9 cellular contexts compared by ENCODE assay signal in genomic region chr15:28738200-28738561, GRCh38. TPM values are rescaled to one million over a fixed set of nuclear protein-coding genes. Genes with fewer than 3 reads are reported as not detected.
DNase-seq lines count a peak whose midpoint lies in the region; ATAC-seq and TF ChIP-seq lines count a peak whose summit lies in the region.
"Not testable (repeated sequence)": the region's sequence is repeated elsewhere in the genome, so short reads cannot be mapped to it uniquely, and the experiment has no call there.
"Had no signal": no experiment of that assay in that cellular context is flagged by ENCODE, and none has a peak within 500 bp of the region (broad histone marks: within the 10 kb centered on the region; RNA-seq: fewer than 3 reads in every experiment).

No MANE protein-coding gene starts in this region.

- not testable (repeated sequence) for H3K9me3 Mint-ChIP-seq in activated T-helper 17 cell treated with anti-CD3 and anti-CD28 coated beads, Interleukin-2, amount 50 U/mL, for 72 hours; nephron; stimulated activated naive CD8-positive, alpha-beta T cell treated with anti-CD3 and anti-CD28 coated beads, Interleukin-15, amount 100 ng/mL, for 72 hours

- CTCF ChIA-PET in Panc1 (lab: Charles Lee): not testable (repeated sequence)

- in situ Hi-C loops in HAP-1 (cut with MboI; ENCODE audit: low sequenced_read_pairs); Panc1 (cut with HindIII; ENCODE audit: low pct_unique_long_range_greater_than_20kb, low sequenced_read_pairs): not testable (repeated sequence)

- not testable (repeated sequence) for H3K4me1 Mint-ChIP-seq in activated T-helper 17 cell treated with anti-CD3 and anti-CD28 coated beads, Interleukin-2, amount 50 U/mL, for 72 hours; nephron; stimulated activated naive CD8-positive, alpha-beta T cell treated with anti-CD3 and anti-CD28 coated beads, Interleukin-15, amount 100 ng/mL, for 72 hours

- not testable (repeated sequence) for DNase-seq in HAP-1 (ENCODE audit: low spot score in 2 of 2); Panc1 (ENCODE audit: low read depth, low spot score); colonic mucosa; left ventricle myocardium inferior; stimulated activated naive CD8-positive, alpha-beta T cell treated with anti-CD3 and anti-CD28 coated beads, Interleukin-15, amount 100 ng/mL, for 72 hours

- not testable (repeated sequence) for H4K20me1 ChIP-seq in BLaER1 treated with 17β-estradiol and CSF1 and Interleukin-3, amounts not matched to agents 10 nM and 100 nM

- intact Hi-C loops in Panc1 (cut with micrococcal nuclease; ENCODE audit: unreplicated experiment); colonic mucosa (cut with DNase I); left ventricle myocardium inferior (cut with micrococcal nuclease): not testable (repeated sequence)

- not testable (repeated sequence) for H3K36me3 ChIP-seq in BLaER1 treated with 17β-estradiol and CSF1 and Interleukin-3, amounts not matched to agents 10 nM and 100 nM; HAP-1 (replicated peaks); Panc1 (ENCODE audit: control insufficient read depth, insufficient read depth, low read length); colonic mucosa; left ventricle myocardium inferior

- H3K27me3 ChIP-seq in BLaER1 treated with 17β-estradiol and CSF1 and Interleukin-3, amounts not matched to agents 10 nM and 100 nM; HAP-1 (ENCODE audit: low read depth); Panc1 (ENCODE audit: control insufficient read depth, insufficient read depth, low read length); colonic mucosa; left ventricle myocardium inferior (ENCODE audit: low read depth): not testable (repeated sequence)

- H3K9ac ChIP-seq in BLaER1 treated with 17β-estradiol and CSF1 and Interleukin-3, amounts not matched to agents 10 nM and 100 nM: peak overlapping the region in 10 of 11 experiments; percentile 66 to 84 (median 82); a peak in 19 of 22 replicates
- H3K9ac ChIP-seq in colonic mucosa (ENCODE audit: low read depth in 2 of 2, low read length in 2 of 2): not testable (repeated sequence)

- H3K4me3 ChIP-seq in BLaER1 treated with 17β-estradiol and CSF1 and Interleukin-3, amounts not matched to agents 10 nM and 100 nM: peak overlapping the region; percentile 55 to 75 (median 67)
- peak overlapping the region; percentile 22 for H3K4me3 ChIP-seq in HAP-1
- H3K4me3 ChIP-seq in Panc1 (ENCODE audit: low read depth in 2 of 2, low read length in 2 of 2): peak overlapping the region; percentile 41 to 48
- peak overlapping the region; percentile 25 for H3K4me3 ChIP-seq in colonic mucosa
- H3K4me3 ChIP-seq in left ventricle myocardium inferior: peak overlapping the region; percentile 66

- not testable (repeated sequence) for H3K36me3 Mint-ChIP-seq in activated T-helper 17 cell treated with anti-CD3 and anti-CD28 coated beads, Interleukin-2, amount 50 U/mL, for 72 hours (ENCODE audit: low read depth); nephron (ENCODE audit: low read depth)

- peak overlapping the region; percentile 57 to 76 (median 68); a peak in 21 of 22 replicates for H3K4me2 ChIP-seq in BLaER1 treated with 17β-estradiol and CSF1 and Interleukin-3, amounts not matched to agents 10 nM and 100 nM

- H3K4me1 ChIP-seq in BLaER1 treated with 17β-estradiol and CSF1 and Interleukin-3, amounts not matched to agents 10 nM and 100 nM; HAP-1; Panc1 (ENCODE audit: control insufficient read depth, insufficient read depth, low read length); colonic mucosa; left ventricle myocardium inferior: not testable (repeated sequence)

- not testable (repeated sequence) for H3K27me3 Mint-ChIP-seq in activated T-helper 17 cell treated with anti-CD3 and anti-CD28 coated beads, Interleukin-2, amount 50 U/mL, for 72 hours; nephron (ENCODE audit: low read depth); stimulated activated naive CD8-positive, alpha-beta T cell treated with anti-CD3 and anti-CD28 coated beads, Interleukin-15, amount 100 ng/mL, for 72 hours

- H3K27ac Mint-ChIP-seq in activated T-helper 17 cell treated with anti-CD3 and anti-CD28 coated beads, Interleukin-2, amount 50 U/mL, for 72 hours: peak overlapping the region; percentile 77
- peak overlapping the region; percentile 97 for H3K27ac Mint-ChIP-seq in nephron
- peak overlapping the region; percentile 98 to 99 for H3K27ac Mint-ChIP-seq in stimulated activated naive CD8-positive, alpha-beta T cell treated with anti-CD3 and anti-CD28 coated beads, Interleukin-15, amount 100 ng/mL, for 72 hours

- BruUV-seq in Panc1 (replicated peaks; lab: Mats Ljungman, UMichigan): not testable (repeated sequence)

- H3K4me3 Mint-ChIP-seq in activated T-helper 17 cell treated with anti-CD3 and anti-CD28 coated beads, Interleukin-2, amount 50 U/mL, for 72 hours: peak overlapping the region; percentile 62
- H3K4me3 Mint-ChIP-seq in nephron: peak overlapping the region; percentile 86 to 90 (median 88)
- H3K4me3 Mint-ChIP-seq in stimulated activated naive CD8-positive, alpha-beta T cell treated with anti-CD3 and anti-CD28 coated beads, Interleukin-15, amount 100 ng/mL, for 72 hours: peak overlapping the region; percentile 92 to 93

- not testable (repeated sequence) for TF ChIP-seq CTCF in Panc1 (IDR thresholded peaks at IDR 0.05); colonic mucosa (IDR thresholded peaks at IDR 0.05); left ventricle myocardium inferior (IDR thresholded peaks at IDR 0.05; ENCODE audit: borderline replicate concordance); nephron (IDR thresholded peaks at IDR 0.05; ENCODE audit: unreplicated experiment in 3 of 3)

- not testable (repeated sequence) for ATAC-seq in Panc1
- ATAC-seq in activated T-helper 17 cell treated with anti-CD3 and anti-CD28 coated beads, Interleukin-2, amount 50 U/mL, for 72 hours (replicated peaks): peak; percentile 29
- peak; percentile 78 for ATAC-seq in stimulated activated naive CD8-positive, alpha-beta T cell treated with anti-CD3 and anti-CD28 coated beads, Interleukin-15, amount 100 ng/mL, for 72 hours

- H3K27ac ChIP-seq in BLaER1 treated with 17β-estradiol and CSF1 and Interleukin-3, amounts not matched to agents 10 nM and 100 nM: peak overlapping the region in 9 of 11 experiments; percentile 62 to 88 (median 82); a peak in 18 of 22 replicates
- not testable (repeated sequence) for H3K27ac ChIP-seq in Panc1 (ENCODE audit: low read length); colonic mucosa
- peak overlapping the region; percentile 93 for H3K27ac ChIP-seq in left ventricle myocardium inferior (replicated peaks)

- POLR2A ChIA-PET in Panc1 (lab: Charles Lee): not testable (repeated sequence)

- not testable (repeated sequence) for H3K9me3 ChIP-seq in BLaER1 treated with 17β-estradiol and CSF1 and Interleukin-3, amounts not matched to agents 10 nM and 100 nM (replicated peaks in 1 of 11); HAP-1; Panc1 (ENCODE audit: control insufficient read depth, insufficient read depth, low read depth, low read length); colonic mucosa; left ventricle myocardium inferior (replicated peaks)

RNA-seq across cellular contexts. Expression of gene GOLGA8M, which starts 26.0 kb away (rescaled TPM):
- total RNA-seq in Panc1 (2021; ENCODE audit: unreplicated experiment) (0.87 TPM), colonic mucosa (under 1 TPM in 1 of 2 donors, not detected in 1; 0.44 TPM), left ventricle myocardium inferior (2.5 TPM)
- 0.56 TPM for polyA plus RNA-seq in Panc1 (2012; ENCODE audit: insufficient read length)
- under 1 TPM in 1 of 2 donors, not detected in 1; 0.53 TPM for total RNA-seq in activated T-helper 17 cell treated with anti-CD3 and anti-CD28 coated beads, Interleukin-2, amount 50 U/mL, for 72 hours
- total RNA-seq: G401 had no signal
